ENCODE assay signal across 8 cellular contexts in the genomic region with DNA sequence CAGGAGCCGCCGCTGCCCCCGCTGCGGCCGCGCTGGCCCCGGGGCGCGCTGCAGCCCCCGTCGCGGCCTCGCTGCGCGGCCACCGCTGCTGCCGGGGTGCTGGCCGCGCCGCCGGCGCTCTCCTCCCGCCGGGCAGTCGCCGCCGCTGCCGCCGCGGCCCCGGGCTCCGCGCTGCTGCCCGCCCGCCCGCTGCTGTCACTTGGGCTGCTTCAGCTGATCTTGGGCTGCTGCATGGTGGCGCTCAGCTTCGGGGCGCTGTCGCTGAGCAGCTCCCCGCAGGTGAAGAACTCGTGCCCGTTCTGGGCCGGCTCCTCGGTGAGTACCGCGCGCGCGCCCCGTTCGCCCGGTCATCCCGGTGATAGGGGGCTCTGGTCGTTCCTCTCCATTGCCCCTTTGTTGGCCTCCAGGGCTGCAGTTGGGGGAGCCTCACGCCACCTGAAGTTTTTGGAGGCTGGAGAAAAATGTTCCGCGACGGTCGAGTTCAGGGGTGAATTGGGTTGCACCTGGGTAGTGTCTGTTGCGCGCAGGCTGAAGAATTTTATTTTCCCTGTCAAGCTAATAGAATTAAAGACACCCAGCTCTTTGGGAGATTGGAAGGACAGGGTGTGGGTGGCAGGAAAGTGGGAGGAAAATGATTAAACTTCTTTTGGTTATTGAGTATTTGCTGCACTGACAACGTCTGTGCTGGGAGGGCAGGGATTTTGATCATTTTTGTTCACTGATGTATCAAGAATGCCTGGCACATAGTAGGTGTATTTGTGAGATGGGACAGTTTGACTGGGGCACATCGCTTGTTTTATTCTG. TPM values are rescaled to one million over a fixed set of nuclear protein-coding genes. Genes with fewer than 3 reads are reported as not detected.
A peak's percentile ranks its signal among the peaks of the same experiment; 100 is the strongest.
DNase-seq lines count a peak whose midpoint lies in the region; ATAC-seq and TF ChIP-seq lines count a peak whose summit lies in the region.

No MANE protein-coding gene starts in this region.

- TF ChIP-seq CTCF in fibroblast of the aortic adventitia (IDR thresholded peaks at IDR 0.05; ENCODE audit: insufficient read depth, low read length) (no peak), omental fat pad (IDR thresholded peaks at IDR 0.05) (no peak)

- H3K4me3 ChIP-seq in fibroblast of the aortic adventitia (ENCODE audit: low read depth, low read length): peak overlapping the region; percentile 47

- DNase-seq in GM03348 (ENCODE audit: low spot score) (peak; percentile 54), KBM-7 (peak; percentile 6), fibroblast of the aortic adventitia (ENCODE audit: low read depth) (no peak), omental fat pad (ENCODE audit: low spot score) (no peak), SW 1271 (lab: John Stamatoyannopoulos, UW) (no peak), AML-193 (lab: John Stamatoyannopoulos, UW) (no peak)
- no peak for DNase-seq in effector CD4-positive, alpha-beta T cell
- no peak for DNase-seq in activated CD8-positive, alpha-beta memory T cell treated with anti-CD3 and anti-CD28 coated beads for 24 hours

- peak; percentile 21 for ATAC-seq in omental fat pad (ENCODE audit: low FRiP score)

- in situ Hi-C loops in KBM-7 (cut with MboI; ENCODE audit: low pct_unique_long_range_greater_than_20kb, low sequenced_read_pairs): no loop called here

RNA-seq across cellular contexts. Expression of a gene that starts 0.6 kb away (rescaled TPM):
- total RNA-seq in fibroblast of the aortic adventitia (ENCODE audit: low replicate concordance) (0.18 and 0.41 TPM in 2 replicates), omental fat pad (1 to 10 TPM; 1.9 to 8.0 (median 2.6) TPM)

Comparison
In these comparisons a context has a peak if more than half of its experiments do, and no peak if none do; other contexts are left out.
1. DNase-seq: peak in GM03348 (single experiment) and KBM-7 (single experiment); none in fibroblast of the aortic adventitia (single experiment), omental fat pad (single experiment), SW 1271 (0 of 2), AML-193 (0 of 2), effector CD4-positive, alpha-beta T cell (single experiment) and activated CD8-positive, alpha-beta memory T cell treated with anti-CD3 and anti-CD28 coated beads for 24 hours (single experiment).